Comparison of ENCODE assay signal across 23 cellular contexts in genomic region chr5:4661851-4662250, GRCh38.
"Had no signal": no experiment of that assay in that cellular context is flagged by ENCODE, and none has a peak within 500 bp of the region (broad histone marks: within the 10 kb centered on the region; RNA-seq: fewer than 3 reads in every experiment).

No MANE protein-coding gene starts in this region.

- H3K27ac Mint-ChIP-seq: activated CD4-positive, alpha-beta T cell treated with anti-CD3 and anti-CD28 coated beads, Interleukin-2, amount 10 ng/mL, durations not matched to agents 7 days and 5 days; activated CD8-positive, alpha-beta T cell treated with anti-CD3 and anti-CD28 coated beads, Interleukin-2, amount 10 ng/mL, durations not matched to agents 7 days and 5 days; activated naive CD4-positive, alpha-beta T cell treated with anti-CD3 and anti-CD28 coated beads, Interleukin-2, amount 50 U/mL, for 72 hours; activated T-helper 1 cell treated with anti-CD3 and anti-CD28 coated beads, Interleukin-12 subunit alpha, Interleukin-12 subunit beta, Interleukin-2, Interleukin-4 antibody, amounts not matched to agents 30 ng/mL and 10 ng/mL and 1 ng/mL, durations not matched to agents 14 hours and 24 hours and 36 hours; effector memory CD8-positive, alpha-beta T cell; naive B cell; neural progenitor cell; progenitor cell of endocrine pancreas had no signal

- H3K36me3 Mint-ChIP-seq: neural progenitor cell had no signal

- H3K36me3 ChIP-seq: ascending aorta, colonic mucosa, esophagus squamous epithelium, left lung, neural progenitor cell, thoracic aorta, upper lobe of left lung, WERI-Rb-1 had no signal

- H3K9me3 Mint-ChIP-seq: neural progenitor cell had no signal

- H3K27me3 ChIP-seq: ascending aorta, colonic mucosa, esophagus squamous epithelium, left lung, neural progenitor cell, upper lobe of left lung had no signal

- H3K4me3 Mint-ChIP-seq: activated CD4-positive, alpha-beta T cell treated with anti-CD3 and anti-CD28 coated beads, Interleukin-2, amount 10 ng/mL, durations not matched to agents 7 days and 5 days; activated CD8-positive, alpha-beta T cell treated with anti-CD3 and anti-CD28 coated beads, Interleukin-2, amount 10 ng/mL, durations not matched to agents 7 days and 5 days; activated T-helper 1 cell treated with anti-CD3 and anti-CD28 coated beads, Interleukin-12 subunit alpha, Interleukin-12 subunit beta, Interleukin-2, Interleukin-4 antibody, amounts not matched to agents 30 ng/mL and 10 ng/mL and 1 ng/mL, durations not matched to agents 14 hours and 24 hours and 36 hours; effector memory CD8-positive, alpha-beta T cell; naive B cell; neural progenitor cell had no signal

- H3K27me3 Mint-ChIP-seq: activated CD4-positive, alpha-beta T cell treated with anti-CD3 and anti-CD28 coated beads, Interleukin-2, amount 10 ng/mL, durations not matched to agents 7 days and 5 days; effector memory CD8-positive, alpha-beta T cell; naive B cell had no signal

- DNase-seq: activated CD4-positive, alpha-beta T cell treated with anti-CD3 and anti-CD28 coated beads, Interleukin-2, amount 10 ng/mL, durations not matched to agents 7 days and 5 days; activated CD4-positive, CD25-positive, alpha-beta regulatory T cell treated with anti-CD3 and anti-CD28 coated beads, Interleukin-2, amount 50 U/mL, for 72 hours; activated CD8-positive, alpha-beta T cell treated with anti-CD3 and anti-CD28 coated beads, Interleukin-2, amount 10 ng/mL, durations not matched to agents 7 days and 5 days; colonic mucosa; dorsolateral prefrontal cortex; effector memory CD8-positive, alpha-beta T cell; esophagus squamous epithelium; kidney; left lung; naive B cell; stimulated activated CD4-positive, alpha-beta T cell treated with anti-CD3 and anti-CD28 coated beads, Interleukin-2, amount 100 ng/mL, for 48 hours; stimulated activated naive CD4-positive, alpha-beta T cell; T-helper 1 cell had no signal

- ATAC-seq: activated CD8-positive, alpha-beta T cell treated with anti-CD3 and anti-CD28 coated beads, Interleukin-2, amount 10 ng/mL, durations not matched to agents 7 days and 5 days; activated naive CD4-positive, alpha-beta T cell treated with anti-CD3 and anti-CD28 coated beads, Interleukin-2, amount 50 U/mL, for 72 hours; effector memory CD8-positive, alpha-beta T cell; left lung had no signal

- H3K9me3 ChIP-seq: ascending aorta, colonic mucosa, esophagus squamous epithelium, left lung, thoracic aorta, upper lobe of left lung had no signal

- H3K4me3 ChIP-seq: ascending aorta, colonic mucosa, dorsolateral prefrontal cortex, esophagus squamous epithelium, left lung, lung, neural progenitor cell, thoracic aorta, upper lobe of left lung had no signal

- H3K4me1 Mint-ChIP-seq: activated CD4-positive, alpha-beta T cell treated with anti-CD3 and anti-CD28 coated beads, Interleukin-2, amount 10 ng/mL, durations not matched to agents 7 days and 5 days had no signal

- FAIRE-seq: kidney, TTC549 had no signal

- H3K4me1 ChIP-seq: ascending aorta, colonic mucosa, esophagus squamous epithelium, left lung, upper lobe of left lung had no signal

- H3K9ac ChIP-seq: neural progenitor cell had no signal

- H3K27ac ChIP-seq: ascending aorta, colonic mucosa, dorsolateral prefrontal cortex, esophagus squamous epithelium, left lung, neural progenitor cell, thoracic aorta, upper lobe of left lung, WERI-Rb-1 had no signal
